Comparison of ENCODE assay signal across 1 cellular context in genomic region chr10:110370005-110370404, GRCh38.
TF ChIP-seq lines count a peak whose summit lies in the region.

No MANE protein-coding gene starts in this region.

TF ChIP-seq in A549, 52 proteins besides CTCF, POLR2A, EP300 and RAD21 (continued from another document):
- TF ChIP-seq REST (IDR thresholded peaks at IDR 0.05) (no peak), E2F6 (IDR thresholded peaks at IDR 0.05; ENCODE audit: borderline replicate concordance, low read depth) (no peak), CBX8 (IDR thresholded peaks at IDR 0.05) (no peak)
